1 cellular context compared by ENCODE assay signal in the genomic region with DNA sequence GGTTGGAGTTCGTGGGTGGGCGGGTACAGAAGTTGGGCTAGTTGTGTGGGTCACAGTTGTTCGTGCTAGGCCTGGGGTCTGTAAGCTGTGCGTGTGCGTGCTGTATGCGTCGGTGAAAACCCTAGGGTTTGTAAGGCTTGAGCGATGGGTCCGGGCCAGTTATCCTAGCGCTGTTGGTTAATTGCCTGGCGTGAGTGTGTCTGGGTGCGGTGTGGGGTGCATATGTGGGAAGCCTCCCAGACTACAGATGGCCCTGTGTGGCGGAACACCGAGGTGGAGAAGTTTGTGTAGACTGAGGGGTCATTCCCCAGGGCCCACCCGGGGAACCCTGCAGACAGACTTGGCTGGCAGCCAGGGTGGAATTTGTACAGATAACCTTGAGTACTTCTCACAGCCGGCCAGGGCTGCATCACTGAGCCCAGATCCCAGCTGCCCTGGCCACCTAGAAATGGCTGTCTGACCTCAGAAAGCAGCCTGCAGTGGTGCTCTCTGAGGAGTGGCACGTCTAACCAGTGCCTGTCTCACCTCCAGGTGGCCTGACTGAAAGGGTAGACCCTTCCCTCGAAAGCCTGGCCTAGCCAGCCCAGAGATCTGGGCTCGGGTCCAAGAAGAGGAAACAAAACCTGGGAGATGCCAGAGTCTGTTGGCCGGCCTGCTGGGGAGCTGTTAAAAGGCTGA.
TF ChIP-seq lines count a peak whose summit lies in the region.

No MANE protein-coding gene starts in this region.

TF ChIP-seq in liver, 16 proteins besides CTCF, POLR2A, EP300 and RAD21 (continued from another document):
- TF ChIP-seq ZBTB33 (IDR thresholded peaks at IDR 0.05) (no peak), SP1 (IDR thresholded peaks at IDR 0.05) (no peak), MAX (IDR thresholded peaks at IDR 0.05) (no peak), HNF4A (conservative IDR thresholded peaks at IDR 0.05) (no peak), ATF3 (IDR thresholded peaks at IDR 0.05) (no peak), TAF1 (conservative IDR thresholded peaks at IDR 0.05) (no peak), FOXA2 (IDR thresholded peaks at IDR 0.05) (no peak)
